8 cellular contexts compared by ENCODE assay signal in the genomic region with DNA sequence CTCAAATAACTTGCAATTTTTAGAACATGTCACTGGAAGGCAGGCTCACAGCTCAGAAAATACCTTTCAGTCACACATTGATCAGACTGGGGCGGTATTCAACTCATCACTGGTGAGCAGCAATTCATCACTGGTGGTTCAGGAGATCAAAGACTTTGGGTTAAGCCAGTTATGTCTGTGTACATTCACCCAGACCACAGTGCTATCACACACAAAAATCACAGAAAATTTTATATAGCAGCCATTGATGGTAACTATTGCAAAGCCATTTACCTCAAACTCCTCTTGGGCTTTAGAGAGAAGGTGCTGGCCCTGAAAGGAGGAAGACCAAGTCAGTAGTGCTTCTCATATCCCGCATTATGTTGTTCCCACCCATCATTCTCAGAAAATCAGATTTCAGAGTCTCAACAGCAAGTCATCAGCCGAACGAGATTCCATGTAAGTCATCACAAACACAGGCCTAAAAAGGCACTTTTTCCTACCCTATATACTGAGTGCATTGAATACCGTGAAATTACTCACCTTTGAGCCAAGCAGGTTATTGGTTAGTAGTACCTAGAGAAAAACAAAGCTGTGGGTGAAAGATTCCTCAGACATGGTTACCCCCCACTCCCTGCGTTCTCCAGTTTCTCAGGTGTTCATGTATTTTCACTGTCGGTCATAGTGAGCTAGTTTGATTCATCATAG. TPM values are rescaled to one million over a fixed set of nuclear protein-coding genes. Genes with fewer than 3 reads are reported as not detected.
DNase-seq lines count a peak whose midpoint lies in the region; ATAC-seq and TF ChIP-seq lines count a peak whose summit lies in the region.

No MANE protein-coding gene starts in this region.

- 43 to 55% (median 48%) methylated on average over 7 of the region's 7 CpGs for WGBS in ovary, 3 donors

- H3K79me2 ChIP-seq in neural cell (replicated peaks; ENCODE audit: insufficient read depth, low read length): peaks cover 44% of the 10 kb centered on the region

- no peak for ATAC-seq in left lobe of liver
- no peak for ATAC-seq in HG02970 (IDR thresholded peaks at IDR 0.05; ENCODE audit: low FRiP score, unreplicated experiment)

- peak overlapping the region; percentile 96 for H3K4me2 ChIP-seq in neural cell (ENCODE audit: low read length)

- DNase-seq in NT2/D1 (ENCODE audit: low read depth, low spot score) (no peak), coronary artery (ENCODE audit: low spot score) (no peak), left lobe of liver (ENCODE audit: low spot score) (no peak), NCI-H524 (lab: John Stamatoyannopoulos, UW) (no peak), ovary (no peak)

- H4K20me1 ChIP-seq in neural cell (ENCODE audit: insufficient read depth): no peaks in the 10 kb centered on the region

- H2AFZ ChIP-seq in neural cell (ENCODE audit: low read depth, low read length): no peak overlapping the region

- H3K27me3 ChIP-seq in NT2/D1 (ENCODE audit: insufficient read depth, insufficient read length) (no peaks in the 10 kb centered on the region), neural cell (ENCODE audit: insufficient read depth, low read depth, low read length) (no peaks in the 10 kb centered on the region), ovary (no peaks in the 10 kb centered on the region)

- H3F3A ChIP-seq in neural cell (ENCODE audit: insufficient read depth, low read length, poor library complexity, severe bottlenecking): peaks cover 10% of the 10 kb centered on the region

- H3K4me1 ChIP-seq in ES-I3 (ENCODE audit: insufficient read depth, low read length) (0 out of 2 replicates have a peak, but pooled peaks cover 3% of the 10 kb centered on the region), NT2/D1 (ENCODE audit: insufficient read depth, insufficient read length) (no peaks in the 10 kb centered on the region), ovary (ENCODE audit: insufficient read depth) (peaks cover 6% of the 10 kb centered on the region)

- H3K27ac ChIP-seq in coronary artery: no peak overlapping the region
- H3K27ac ChIP-seq in neural cell (ENCODE audit: low read length): peak overlapping the region; percentile 3
- H3K27ac ChIP-seq in ovary: no peak overlapping the region

- no peak for TF ChIP-seq CTCF in coronary artery (IDR thresholded peaks at IDR 0.05)
- no peak for TF ChIP-seq CTCF in neural cell (IDR thresholded peaks at IDR 0.05; ENCODE audit: poor library complexity, severe bottlenecking)
- no peak for TF ChIP-seq CTCF in ovary (IDR thresholded peaks at IDR 0.05)

- H3K36me3 ChIP-seq in ES-I3 (ENCODE audit: insufficient read depth, low read length) (peaks cover 36% of the 10 kb centered on the region), NT2/D1 (ENCODE audit: insufficient read depth, insufficient read length, low read length) (peaks cover 51% of the 10 kb centered on the region), neural cell (ENCODE audit: insufficient read depth, low read length) (peaks cover 16% of the 10 kb centered on the region), ovary (no peaks in the 10 kb centered on the region)

- H3K9ac ChIP-seq in ES-I3 (ENCODE audit: low read depth, low read length) (peak overlapping the region; percentile 86), NT2/D1 (ENCODE audit: insufficient read length, low read depth) (peak overlapping the region; percentile 99), neural cell (ENCODE audit: low read length) (peak overlapping the region; percentile 94)

- intact Hi-C loops in ovary (cut with DNase I): loop anchor here in 1 of 4 donors (10.0 kb wide), 1 partner anchor 459 kb away; no protein-coding TSS in a partner anchor

- no peak for TF ChIP-seq RAD21 in neural cell (conservative IDR thresholded peaks at IDR 0.05)

- peak overlapping the region; percentile 79 for H3K4me3 ChIP-seq in NT2/D1 (ENCODE audit: insufficient read length, low read depth)
- peak overlapping the region; percentile 74 for H3K4me3 ChIP-seq in coronary artery
- H3K4me3 ChIP-seq in neural cell (ENCODE audit: low read length): peak overlapping the region; percentile 92
- no peak overlapping the region for H3K4me3 ChIP-seq in ovary

- H3K9me3 ChIP-seq in ES-I3 (ENCODE audit: control insufficient read depth, insufficient read depth, low read length) (no peaks in the 10 kb centered on the region), NT2/D1 (ENCODE audit: insufficient read depth, low read length) (no peaks in the 10 kb centered on the region), neural cell (ENCODE audit: low read length) (no peaks in the 10 kb centered on the region), ovary (no peaks in the 10 kb centered on the region)

- no peak for TF ChIP-seq POLR2A in ovary (IDR thresholded peaks at IDR 0.05)

- no peaks in the 10 kb centered on the region for H3K9me2 ChIP-seq in neural cell (ENCODE audit: insufficient read depth, low read length)

- no peak for TF ChIP-seq EP300 in neural cell (conservative IDR thresholded peaks at IDR 0.05; ENCODE audit: poor library complexity, severe bottlenecking)
- TF ChIP-seq EP300 in ovary (IDR thresholded peaks at IDR 0.05): no peak

TF ChIP-seq in neural cell, 6 proteins besides CTCF, POLR2A, EP300 and RAD21:
- TF ChIP-seq TAF1 (IDR thresholded peaks at IDR 0.05; ENCODE audit: low read depth): no peak
- TF ChIP-seq SMC3 (conservative IDR thresholded peaks at IDR 0.05; ENCODE audit: poor library complexity): no peak
- no peak for TF ChIP-seq POLR2AphosphoS5 (IDR thresholded peaks at IDR 0.05)
- no peak for TF ChIP-seq EZH2 (IDR thresholded peaks at IDR 0.05; ENCODE audit: borderline replicate concordance, insufficient read depth, low read length, poor library complexity, severe bottlenecking)
- no peak for TF ChIP-seq MXI1 (conservative IDR thresholded peaks at IDR 0.05; ENCODE audit: poor library complexity, severe bottlenecking)

RNA-seq across cellular contexts. Expression of a gene that starts 14.0 kb away (rescaled TPM):
- polyA plus RNA-seq in neural cell (50.4 and 71.7 TPM in 2 replicates), ovary (10 to 100 TPM; 25.1 to 39.4 TPM)
- polyA minus RNA-seq in neural cell: 24.5 and 28.2 TPM in 2 replicates
- total RNA-seq in left lobe of liver (20.5 TPM), ovary (10 to 100 TPM; 36.5 to 70.6 (median 61.1) TPM)

RNA-seq across cellular contexts. Expression of a gene that starts 20.8 kb away (rescaled TPM):
- polyA plus RNA-seq in neural cell (not detected in 2 replicates), ovary (not detected)
- not detected in 2 replicates for polyA minus RNA-seq in neural cell
- total RNA-seq in left lobe of liver (not detected), ovary (not detected)

RNA-seq across cellular contexts. Expression of a gene that starts 21.6 kb away (rescaled TPM):
- polyA plus RNA-seq in neural cell: 28.5 and 30.5 TPM in 2 replicates
- polyA minus RNA-seq in neural cell: 41.0 and 42.1 TPM in 2 replicates
- 23.8 TPM for total RNA-seq in left lobe of liver
- 10 to 100 TPM; 33.2 to 60.7 (median 49.1) TPM for total RNA-seq in ovary
- polyA plus RNA-seq in ovary: 10 to 100 TPM; 39.6 to 50.1 TPM

RNA-seq across cellular contexts. Expression of a gene that starts 27.3 kb away (rescaled TPM):
- 176 and 182 TPM in 2 replicates for polyA plus RNA-seq in neural cell
- 89.8 and 110 TPM in 2 replicates for polyA minus RNA-seq in neural cell
- total RNA-seq in left lobe of liver: 64.8 TPM
- total RNA-seq in ovary: 100 to 1,000 TPM in 3 of 7 donors, 10 to 100 TPM in 4; 69.0 to 430 (median 97.7) TPM
- polyA plus RNA-seq in ovary: 100 to 1,000 TPM in 1 of 2 donors, 10 to 100 TPM in 1; 90.0 to 126 TPM

RNA-seq across cellular contexts. Expression of a gene that starts 48.2 kb away (rescaled TPM):
- polyA plus RNA-seq in neural cell (26.0 and 32.1 TPM in 2 replicates), ovary (100 to 1,000 TPM in 1 of 2 donors, 10 to 100 TPM in 1; 99.4 to 125 TPM)
- 26.1 and 42.7 TPM in 2 replicates for polyA minus RNA-seq in neural cell
- total RNA-seq in left lobe of liver (42.8 TPM), ovary (10 to 100 TPM; 48.8 to 96.8 (median 77.7) TPM)
